16 cellular contexts compared by ENCODE assay signal in genomic region chr2:220999351-220999750, GRCh38.
"Had no signal": no experiment of that assay in that cellular context is flagged by ENCODE, and none has a peak within 500 bp of the region (broad histone marks: within the 10 kb centered on the region; RNA-seq: fewer than 3 reads in every experiment).

No MANE protein-coding gene starts in this region.

- H3K4me1 Mint-ChIP-seq: T-cell had no signal

- H3K9me3 Mint-ChIP-seq: activated T-helper 1 cell treated with anti-CD3 and anti-CD28 coated beads, Interleukin-12 subunit alpha, Interleukin-12 subunit beta, Interleukin-2, Interleukin-4 antibody, amounts not matched to agents 30 ng/mL and 10 ng/mL and 1 ng/mL, durations not matched to agents 14 hours and 24 hours and 36 hours; natural killer cell treated with Interleukin-12 subunit alpha and Interleukin-12 subunit beta and Interleukin-15 and Interleukin-18, amount 100 ng/mL, for 72 hours; stimulated activated naive CD8-positive, alpha-beta T cell treated with anti-CD3 and anti-CD28 coated beads, Interleukin-15, Interleukin-2, amounts not matched to agents 100 ng/mL and 50 ng/mL, for 24 hours; T-cell had no signal

- H3K4me3 Mint-ChIP-seq: activated T-helper 1 cell treated with anti-CD3 and anti-CD28 coated beads, Interleukin-12 subunit alpha, Interleukin-12 subunit beta, Interleukin-2, Interleukin-4 antibody, amounts not matched to agents 30 ng/mL and 10 ng/mL and 1 ng/mL, durations not matched to agents 14 hours and 24 hours and 36 hours; natural killer cell treated with Interleukin-12 subunit alpha and Interleukin-12 subunit beta and Interleukin-15 and Interleukin-18, amount 100 ng/mL, for 72 hours; stimulated activated naive CD8-positive, alpha-beta T cell treated with anti-CD3 and anti-CD28 coated beads, Interleukin-15, Interleukin-2, amounts not matched to agents 100 ng/mL and 50 ng/mL, for 24 hours; T-cell had no signal

- DNase-seq: activated naive CD4-positive, alpha-beta T cell; caudate nucleus; glutamatergic neuron; hypothalamus; kidney glomerular epithelial cell; occipital lobe; right cardiac atrium; small intestine; T-cell; T-helper 9 cell; upper lobe of left lung had no signal

- H3K27ac Mint-ChIP-seq: activated T-helper 1 cell treated with anti-CD3 and anti-CD28 coated beads, Interleukin-12 subunit alpha, Interleukin-12 subunit beta, Interleukin-2, Interleukin-4 antibody, amounts not matched to agents 30 ng/mL and 10 ng/mL and 1 ng/mL, durations not matched to agents 14 hours and 24 hours and 36 hours; natural killer cell treated with Interleukin-12 subunit alpha and Interleukin-12 subunit beta and Interleukin-15 and Interleukin-18, amount 100 ng/mL, for 72 hours; progenitor cell of endocrine pancreas; stimulated activated naive CD8-positive, alpha-beta T cell treated with anti-CD3 and anti-CD28 coated beads, Interleukin-15, Interleukin-2, amounts not matched to agents 100 ng/mL and 50 ng/mL, for 24 hours; T-cell had no signal

- H3K27me3 Mint-ChIP-seq: progenitor cell of endocrine pancreas had no signal

- H3K4me3 ChIP-seq: esophagus muscularis mucosa, upper lobe of left lung had no signal

- H3K36me3 Mint-ChIP-seq: natural killer cell treated with Interleukin-12 subunit alpha and Interleukin-12 subunit beta and Interleukin-15 and Interleukin-18, amount 100 ng/mL, for 72 hours; T-cell had no signal
